Comparison of ENCODE assay signal across 19 cellular contexts in genomic region chr3:75983609-75984290, GRCh38.
"Had no signal": no experiment of that assay in that cellular context is flagged by ENCODE, and none has a peak within 500 bp of the region (broad histone marks: within the 10 kb centered on the region; RNA-seq: fewer than 3 reads in every experiment).

No MANE protein-coding gene starts in this region.

- H3K27me3 ChIP-seq: heart left ventricle, pancreas, thyroid gland, uterus had no signal

- H3K4me1 Mint-ChIP-seq: endodermal cell had no signal

- H3K9me3 ChIP-seq: pancreas, thyroid gland, uterus had no signal

- H3K27ac ChIP-seq: heart left ventricle, pancreas, thyroid gland, uterus had no signal

- H3K36me3 ChIP-seq: heart left ventricle, pancreas, thyroid gland, uterus had no signal

- H3K4me3 ChIP-seq: heart left ventricle, pancreas, smooth muscle cell, thyroid gland, uterus had no signal

- DNase-seq: activated CD4-positive, alpha-beta T cell treated with anti-CD3 and anti-CD28 coated beads for 48 hours; activated CD8-positive, alpha-beta memory T cell treated with anti-CD3 and anti-CD28 coated beads, Interleukin-2, amount 50 U/mL, for 48 hours; activated CD8-positive, alpha-beta T cell treated with anti-CD3 and anti-CD28 coated beads, Interleukin-2, amount 10 ng/mL, durations not matched to agents 7 days and 5 days; activated naive CD4-positive, alpha-beta T cell treated with anti-CD3 and anti-CD28 coated beads for 36 hours; amygdala; cerebellar nuclear complex; endodermal cell; foreskin melanocyte; heart left ventricle; islet precursor cell; left ventricle myocardium superior; mesendoderm; pancreas; retina; T-helper 1 cell; thyroid gland; uterus had no signal

- H3K4me3 Mint-ChIP-seq: activated CD8-positive, alpha-beta T cell treated with anti-CD3 and anti-CD28 coated beads, Interleukin-2, amount 10 ng/mL, durations not matched to agents 7 days and 5 days; activated naive CD4-positive, alpha-beta T cell treated with anti-CD3 and anti-CD28 coated beads for 36 hours; activated T-helper 1 cell treated with anti-CD3 and anti-CD28 coated beads, Interleukin-12 subunit alpha, Interleukin-12 subunit beta, Interleukin-2, Interleukin-4 antibody, amounts not matched to agents 30 ng/mL and 10 ng/mL and 1 ng/mL, durations not matched to agents 14 hours and 24 hours and 36 hours; endodermal cell had no signal

- ATAC-seq: activated CD8-positive, alpha-beta T cell treated with anti-CD3 and anti-CD28 coated beads, Interleukin-2, amount 10 ng/mL, durations not matched to agents 7 days and 5 days; heart left ventricle; left ventricle myocardium superior; pancreas had no signal

- H3K27ac Mint-ChIP-seq: activated CD8-positive, alpha-beta T cell treated with anti-CD3 and anti-CD28 coated beads, Interleukin-2, amount 10 ng/mL, durations not matched to agents 7 days and 5 days; activated naive CD4-positive, alpha-beta T cell treated with anti-CD3 and anti-CD28 coated beads for 36 hours; activated T-helper 1 cell treated with anti-CD3 and anti-CD28 coated beads, Interleukin-12 subunit alpha, Interleukin-12 subunit beta, Interleukin-2, Interleukin-4 antibody, amounts not matched to agents 30 ng/mL and 10 ng/mL and 1 ng/mL, durations not matched to agents 14 hours and 24 hours and 36 hours; endodermal cell had no signal

- H3K4me1 ChIP-seq: heart left ventricle, pancreas, thyroid gland, uterus had no signal
